Comparison of ENCODE assay signal across 1 cellular context in the genomic region with DNA sequence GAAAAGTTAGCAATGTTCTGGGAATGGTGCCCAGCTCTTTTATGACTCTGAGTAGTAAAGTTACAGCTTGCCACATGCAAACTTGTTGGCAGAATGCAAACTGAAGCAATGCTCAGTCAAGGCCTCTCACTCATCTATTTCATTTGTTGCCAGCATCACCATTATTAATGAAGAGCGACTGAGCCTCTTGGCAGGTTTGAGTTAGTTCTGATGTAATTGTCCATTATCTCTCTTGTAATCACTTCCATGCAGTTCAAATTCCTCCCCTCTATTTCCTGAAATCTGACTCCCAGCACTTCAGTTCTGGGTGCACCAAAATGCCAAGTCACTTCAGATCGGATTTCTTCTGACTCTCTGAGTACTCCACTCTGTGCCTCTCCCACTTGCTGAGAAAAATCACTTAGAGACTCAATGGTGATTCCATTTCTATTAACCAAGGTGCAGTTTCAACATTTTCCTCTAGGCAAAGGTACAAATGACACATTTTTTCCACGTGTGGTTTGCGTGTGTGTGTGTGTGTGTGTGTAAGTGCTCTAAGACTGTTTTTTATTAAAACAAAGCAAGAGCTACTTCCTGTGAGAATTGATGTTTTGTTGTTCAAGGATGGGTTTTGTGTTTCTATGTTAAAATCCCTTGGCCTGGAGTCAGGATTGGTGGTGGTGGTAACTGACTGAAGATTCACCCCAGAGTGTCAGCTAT.
TF ChIP-seq lines count a peak whose summit lies in the region.

No MANE protein-coding gene starts in this region.

TF ChIP-seq in HEK293, 187 proteins besides CTCF, POLR2A, EP300 and RAD21 (continued from another document and continues in another):
- no peak for TF ChIP-seq ZNF132 (tag by site-specific recombination; IDR thresholded peaks at IDR 0.05; ENCODE audit: borderline replicate concordance)
- TF ChIP-seq ZNF354C (tag by site-specific recombination; IDR thresholded peaks at IDR 0.05; ENCODE audit: borderline replicate concordance, low read depth) = no peak
- TF ChIP-seq ZXDB (tag by site-specific recombination; IDR thresholded peaks at IDR 0.05) = peak; percentile 91
- TF ChIP-seq ZBTB7A (tag by site-specific recombination; IDR thresholded peaks at IDR 0.05; ENCODE audit: low read depth) = no peak
- TF ChIP-seq, protein P1, sequence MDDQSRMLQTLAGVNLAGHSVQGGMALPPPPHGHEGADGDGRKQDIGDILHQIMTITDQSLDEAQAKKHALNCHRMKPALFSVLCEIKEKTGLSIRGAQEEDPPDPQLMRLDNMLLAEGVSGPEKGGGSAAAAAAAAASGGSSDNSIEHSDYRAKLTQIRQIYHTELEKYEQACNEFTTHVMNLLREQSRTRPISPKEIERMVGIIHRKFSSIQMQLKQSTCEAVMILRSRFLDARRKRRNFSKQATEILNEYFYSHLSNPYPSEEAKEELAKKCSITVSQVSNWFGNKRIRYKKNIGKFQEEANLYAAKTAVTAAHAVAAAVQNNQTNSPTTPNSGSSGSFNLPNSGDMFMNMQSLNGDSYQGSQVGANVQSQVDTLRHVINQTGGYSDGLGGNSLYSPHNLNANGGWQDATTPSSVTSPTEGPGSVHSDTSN (CRISPR knock-in tag; IDR thresholded peaks at IDR 0.05) = no peak
- TF ChIP-seq, protein P2, sequence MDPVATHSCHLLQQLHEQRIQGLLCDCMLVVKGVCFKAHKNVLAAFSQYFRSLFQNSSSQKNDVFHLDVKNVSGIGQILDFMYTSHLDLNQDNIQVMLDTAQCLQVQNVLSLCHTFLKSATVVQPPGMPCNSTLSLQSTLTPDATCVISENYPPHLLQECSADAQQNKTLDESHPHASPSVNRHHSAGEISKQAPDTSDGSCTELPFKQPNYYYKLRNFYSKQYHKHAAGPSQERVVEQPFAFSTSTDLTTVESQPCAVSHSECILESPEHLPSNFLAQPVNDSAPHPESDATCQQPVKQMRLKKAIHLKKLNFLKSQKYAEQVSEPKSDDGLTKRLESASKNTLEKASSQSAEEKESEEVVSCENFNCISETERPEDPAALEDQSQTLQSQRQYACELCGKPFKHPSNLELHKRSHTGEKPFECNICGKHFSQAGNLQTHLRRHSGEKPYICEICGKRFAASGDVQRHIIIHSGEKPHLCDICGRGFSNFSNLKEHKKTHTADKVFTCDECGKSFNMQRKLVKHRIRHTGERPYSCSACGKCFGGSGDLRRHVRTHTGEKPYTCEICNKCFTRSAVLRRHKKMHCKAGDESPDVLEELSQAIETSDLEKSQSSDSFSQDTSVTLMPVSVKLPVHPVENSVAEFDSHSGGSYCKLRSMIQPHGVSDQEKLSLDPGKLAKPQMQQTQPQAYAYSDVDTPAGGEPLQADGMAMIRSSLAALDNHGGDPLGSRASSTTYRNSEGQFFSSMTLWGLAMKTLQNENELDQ (tag by site-specific recombination; IDR thresholded peaks at IDR 0.05; ENCODE audit: low read depth) = no peak
- TF ChIP-seq ZNF624 (tag by site-specific recombination; IDR thresholded peaks at IDR 0.05) = no peak
- no peak; the same call in 1 of the 2 replicates for TF ChIP-seq BCL11B (tag by site-specific recombination; IDR thresholded peaks at IDR 0.05; ENCODE audit: low read depth)
- TF ChIP-seq, protein P3, sequence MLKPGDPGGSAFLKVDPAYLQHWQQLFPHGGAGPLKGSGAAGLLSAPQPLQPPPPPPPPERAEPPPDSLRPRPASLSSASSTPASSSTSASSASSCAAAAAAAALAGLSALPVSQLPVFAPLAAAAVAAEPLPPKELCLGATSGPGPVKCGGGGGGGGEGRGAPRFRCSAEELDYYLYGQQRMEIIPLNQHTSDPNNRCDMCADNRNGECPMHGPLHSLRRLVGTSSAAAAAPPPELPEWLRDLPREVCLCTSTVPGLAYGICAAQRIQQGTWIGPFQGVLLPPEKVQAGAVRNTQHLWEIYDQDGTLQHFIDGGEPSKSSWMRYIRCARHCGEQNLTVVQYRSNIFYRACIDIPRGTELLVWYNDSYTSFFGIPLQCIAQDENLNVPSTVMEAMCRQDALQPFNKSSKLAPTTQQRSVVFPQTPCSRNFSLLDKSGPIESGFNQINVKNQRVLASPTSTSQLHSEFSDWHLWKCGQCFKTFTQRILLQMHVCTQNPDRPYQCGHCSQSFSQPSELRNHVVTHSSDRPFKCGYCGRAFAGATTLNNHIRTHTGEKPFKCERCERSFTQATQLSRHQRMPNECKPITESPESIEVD (tag by site-specific recombination; IDR thresholded peaks at IDR 0.05) = peak; percentile 90
- no peak for TF ChIP-seq ZFP3 (tag by site-specific recombination; IDR thresholded peaks at IDR 0.05; ENCODE audit: low read depth)
- no peak for TF ChIP-seq ZNF548 (tag by site-specific recombination; IDR thresholded peaks at IDR 0.05)
- no peak for TF ChIP-seq ZNF23 (tag by site-specific recombination; IDR thresholded peaks at IDR 0.05; ENCODE audit: borderline replicate concordance)
- no peak for TF ChIP-seq SP2 (tag by site-specific recombination; IDR thresholded peaks at IDR 0.05)
- peak; percentile 51; the same call in 1 of the 2 replicates for TF ChIP-seq ZNF10 (tag by site-specific recombination; IDR thresholded peaks at IDR 0.05)
- no peak for TF ChIP-seq ZNF76 (tag by site-specific recombination; IDR thresholded peaks at IDR 0.05; ENCODE audit: borderline replicate concordance, low read depth)
- TF ChIP-seq TCF7L2 (IDR thresholded peaks at IDR 0.05; ENCODE audit: borderline replicate concordance, low read depth, low read length) = no peak
- TF ChIP-seq, protein P4, sequence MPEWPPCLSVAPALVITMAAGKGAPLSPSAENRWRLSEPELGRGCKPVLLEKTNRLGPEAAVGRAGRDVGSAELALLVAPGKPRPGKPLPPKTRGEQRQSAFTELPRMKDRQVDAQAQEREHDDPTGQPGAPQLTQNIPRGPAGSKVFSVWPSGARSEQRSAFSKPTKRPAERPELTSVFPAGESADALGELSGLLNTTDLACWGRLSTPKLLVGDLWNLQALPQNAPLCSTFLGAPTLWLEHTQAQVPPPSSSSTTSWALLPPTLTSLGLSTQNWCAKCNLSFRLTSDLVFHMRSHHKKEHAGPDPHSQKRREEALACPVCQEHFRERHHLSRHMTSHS (tag by site-specific recombination; IDR thresholded peaks at IDR 0.05) = no peak
- no peak for TF ChIP-seq ZNF677 (tag by site-specific recombination; IDR thresholded peaks at IDR 0.05)
- TF ChIP-seq ZNF658 (tag by site-specific recombination; IDR thresholded peaks at IDR 0.05) = no peak
- no peak for TF ChIP-seq ZNF214 (tag by site-specific recombination; IDR thresholded peaks at IDR 0.05; ENCODE audit: borderline replicate concordance)
- TF ChIP-seq, protein P5, sequence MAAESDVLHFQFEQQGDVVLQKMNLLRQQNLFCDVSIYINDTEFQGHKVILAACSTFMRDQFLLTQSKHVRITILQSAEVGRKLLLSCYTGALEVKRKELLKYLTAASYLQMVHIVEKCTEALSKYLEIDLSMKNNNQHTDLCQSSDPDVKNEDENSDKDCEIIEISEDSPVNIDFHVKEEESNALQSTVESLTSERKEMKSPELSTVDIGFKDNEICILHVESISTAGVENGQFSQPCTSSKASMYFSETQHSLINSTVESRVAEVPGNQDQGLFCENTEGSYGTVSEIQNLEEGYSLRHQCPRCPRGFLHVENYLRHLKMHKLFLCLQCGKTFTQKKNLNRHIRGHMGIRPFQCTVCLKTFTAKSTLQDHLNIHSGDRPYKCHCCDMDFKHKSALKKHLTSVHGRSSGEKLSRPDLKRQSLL (tag by site-specific recombination; IDR thresholded peaks at IDR 0.05) = peak; percentile 89
- TF ChIP-seq, protein P6, sequence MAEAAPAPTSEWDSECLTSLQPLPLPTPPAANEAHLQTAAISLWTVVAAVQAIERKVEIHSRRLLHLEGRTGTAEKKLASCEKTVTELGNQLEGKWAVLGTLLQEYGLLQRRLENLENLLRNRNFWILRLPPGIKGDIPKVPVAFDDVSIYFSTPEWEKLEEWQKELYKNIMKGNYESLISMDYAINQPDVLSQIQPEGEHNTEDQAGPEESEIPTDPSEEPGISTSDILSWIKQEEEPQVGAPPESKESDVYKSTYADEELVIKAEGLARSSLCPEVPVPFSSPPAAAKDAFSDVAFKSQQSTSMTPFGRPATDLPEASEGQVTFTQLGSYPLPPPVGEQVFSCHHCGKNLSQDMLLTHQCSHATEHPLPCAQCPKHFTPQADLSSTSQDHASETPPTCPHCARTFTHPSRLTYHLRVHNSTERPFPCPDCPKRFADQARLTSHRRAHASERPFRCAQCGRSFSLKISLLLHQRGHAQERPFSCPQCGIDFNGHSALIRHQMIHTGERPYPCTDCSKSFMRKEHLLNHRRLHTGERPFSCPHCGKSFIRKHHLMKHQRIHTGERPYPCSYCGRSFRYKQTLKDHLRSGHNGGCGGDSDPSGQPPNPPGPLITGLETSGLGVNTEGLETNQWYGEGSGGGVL (tag by site-specific recombination; IDR thresholded peaks at IDR 0.05) = peak; percentile 88
- TF ChIP-seq ZNF626 (tag by site-specific recombination; IDR thresholded peaks at IDR 0.05) = peak; percentile 29; the same call in 1 of the 2 replicates
- TF ChIP-seq OVOL3 (tag by site-specific recombination; IDR thresholded peaks at IDR 0.05) = no peak; the same call in 1 of the 2 replicates
- peak; percentile 59; the same call in 1 of the 2 replicates for TF ChIP-seq ZNF561 (tag by site-specific recombination; IDR thresholded peaks at IDR 0.05; ENCODE audit: borderline replicate concordance)
- TF ChIP-seq SCRT1 (tag by site-specific recombination; IDR thresholded peaks at IDR 0.05; ENCODE audit: borderline replicate concordance) = peak; percentile 78; the same call in 1 of the 2 replicates
- TF ChIP-seq ZNF416 (tag by site-specific recombination; IDR thresholded peaks at IDR 0.05) = no peak
- no peak; the same call in 1 of the 2 replicates for TF ChIP-seq ZFP37 (tag by site-specific recombination; IDR thresholded peaks at IDR 0.05)
- TF ChIP-seq ZNF596 (tag by site-specific recombination; IDR thresholded peaks at IDR 0.05) = peak; percentile 57; the same call in 1 of the 2 replicates
- TF ChIP-seq, protein P7, sequence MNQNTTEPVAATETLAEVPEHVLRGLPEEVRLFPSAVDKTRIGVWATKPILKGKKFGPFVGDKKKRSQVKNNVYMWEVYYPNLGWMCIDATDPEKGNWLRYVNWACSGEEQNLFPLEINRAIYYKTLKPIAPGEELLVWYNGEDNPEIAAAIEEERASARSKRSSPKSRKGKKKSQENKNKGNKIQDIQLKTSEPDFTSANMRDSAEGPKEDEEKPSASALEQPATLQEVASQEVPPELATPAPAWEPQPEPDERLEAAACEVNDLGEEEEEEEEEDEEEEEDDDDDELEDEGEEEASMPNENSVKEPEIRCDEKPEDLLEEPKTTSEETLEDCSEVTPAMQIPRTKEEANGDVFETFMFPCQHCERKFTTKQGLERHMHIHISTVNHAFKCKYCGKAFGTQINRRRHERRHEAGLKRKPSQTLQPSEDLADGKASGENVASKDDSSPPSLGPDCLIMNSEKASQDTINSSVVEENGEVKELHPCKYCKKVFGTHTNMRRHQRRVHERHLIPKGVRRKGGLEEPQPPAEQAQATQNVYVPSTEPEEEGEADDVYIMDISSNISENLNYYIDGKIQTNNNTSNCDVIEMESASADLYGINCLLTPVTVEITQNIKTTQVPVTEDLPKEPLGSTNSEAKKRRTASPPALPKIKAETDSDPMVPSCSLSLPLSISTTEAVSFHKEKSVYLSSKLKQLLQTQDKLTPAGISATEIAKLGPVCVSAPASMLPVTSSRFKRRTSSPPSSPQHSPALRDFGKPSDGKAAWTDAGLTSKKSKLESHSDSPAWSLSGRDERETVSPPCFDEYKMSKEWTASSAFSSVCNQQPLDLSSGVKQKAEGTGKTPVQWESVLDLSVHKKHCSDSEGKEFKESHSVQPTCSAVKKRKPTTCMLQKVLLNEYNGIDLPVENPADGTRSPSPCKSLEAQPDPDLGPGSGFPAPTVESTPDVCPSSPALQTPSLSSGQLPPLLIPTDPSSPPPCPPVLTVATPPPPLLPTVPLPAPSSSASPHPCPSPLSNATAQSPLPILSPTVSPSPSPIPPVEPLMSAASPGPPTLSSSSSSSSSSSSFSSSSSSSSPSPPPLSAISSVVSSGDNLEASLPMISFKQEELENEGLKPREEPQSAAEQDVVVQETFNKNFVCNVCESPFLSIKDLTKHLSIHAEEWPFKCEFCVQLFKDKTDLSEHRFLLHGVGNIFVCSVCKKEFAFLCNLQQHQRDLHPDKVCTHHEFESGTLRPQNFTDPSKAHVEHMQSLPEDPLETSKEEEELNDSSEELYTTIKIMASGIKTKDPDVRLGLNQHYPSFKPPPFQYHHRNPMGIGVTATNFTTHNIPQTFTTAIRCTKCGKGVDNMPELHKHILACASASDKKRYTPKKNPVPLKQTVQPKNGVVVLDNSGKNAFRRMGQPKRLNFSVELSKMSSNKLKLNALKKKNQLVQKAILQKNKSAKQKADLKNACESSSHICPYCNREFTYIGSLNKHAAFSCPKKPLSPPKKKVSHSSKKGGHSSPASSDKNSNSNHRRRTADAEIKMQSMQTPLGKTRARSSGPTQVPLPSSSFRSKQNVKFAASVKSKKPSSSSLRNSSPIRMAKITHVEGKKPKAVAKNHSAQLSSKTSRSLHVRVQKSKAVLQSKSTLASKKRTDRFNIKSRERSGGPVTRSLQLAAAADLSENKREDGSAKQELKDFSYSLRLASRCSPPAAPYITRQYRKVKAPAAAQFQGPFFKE (tag by site-specific recombination; IDR thresholded peaks at IDR 0.05; ENCODE audit: borderline replicate concordance) = no peak
- TF ChIP-seq ZBTB1 (tag by site-specific recombination; IDR thresholded peaks at IDR 0.05) = no peak
- no peak for TF ChIP-seq GLI2 (tag by site-specific recombination; IDR thresholded peaks at IDR 0.05; ENCODE audit: borderline replicate concordance, low read depth)
- TF ChIP-seq ZNF274 (IDR thresholded peaks at IDR 0.05; ENCODE audit: low read length) = no peak
- no peak for TF ChIP-seq ZNF274 (tag by site-specific recombination; IDR thresholded peaks at IDR 0.05; ENCODE audit: borderline replicate concordance)
- TF ChIP-seq, protein P8, sequence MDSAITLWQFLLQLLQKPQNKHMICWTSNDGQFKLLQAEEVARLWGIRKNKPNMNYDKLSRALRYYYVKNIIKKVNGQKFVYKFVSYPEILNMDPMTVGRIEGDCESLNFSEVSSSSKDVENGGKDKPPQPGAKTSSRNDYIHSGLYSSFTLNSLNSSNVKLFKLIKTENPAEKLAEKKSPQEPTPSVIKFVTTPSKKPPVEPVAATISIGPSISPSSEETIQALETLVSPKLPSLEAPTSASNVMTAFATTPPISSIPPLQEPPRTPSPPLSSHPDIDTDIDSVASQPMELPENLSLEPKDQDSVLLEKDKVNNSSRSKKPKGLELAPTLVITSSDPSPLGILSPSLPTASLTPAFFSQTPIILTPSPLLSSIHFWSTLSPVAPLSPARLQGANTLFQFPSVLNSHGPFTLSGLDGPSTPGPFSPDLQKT (IDR thresholded peaks at IDR 0.05; ENCODE audit: borderline replicate concordance, low read depth, low read length) = no peak
- TF ChIP-seq ZNF544 (tag by site-specific recombination; IDR thresholded peaks at IDR 0.05) = no peak
- TF ChIP-seq ZBTB21 (tag by site-specific recombination; IDR thresholded peaks at IDR 0.05) = peak; percentile 88
- no peak for TF ChIP-seq RBAK (tag by site-specific recombination; IDR thresholded peaks at IDR 0.05)
